8 cellular contexts compared by ENCODE assay signal in genomic region chr3:112814256-112814655, GRCh38. TPM values are rescaled to one million over a fixed set of nuclear protein-coding genes. Genes with fewer than 3 reads are reported as not detected.
DNase-seq lines count a peak whose midpoint lies in the region; ATAC-seq and TF ChIP-seq lines count a peak whose summit lies in the region.

No MANE protein-coding gene starts in this region.

- CTCF ChIA-PET in activated B cell treated with CpG ODN at 0.5 μM for 24 hours (lab: Charles Lee), result interaction anchor here (0.7 to 1.7 kb wide), 8 partner anchors 68 to 206 kb away, joined by 3 to 14 read pairs (median 4); partner anchors contain the start of genes CD200R1 and GTPBP8

- H3K27ac Mint-ChIP-seq in activated B cell treated with CpG ODN at 0.5 μM for 24 hours, result peak overlapping the region; percentile 79

- intact Hi-C loops in activated B cell treated with CpG ODN at 0.5 μM for 24 hours (cut with micrococcal nuclease), result loop anchor here (1.0 kb wide), 2 partner anchors 34 to 80 kb away; no protein-coding TSS in a partner anchor

- POLR2A ChIA-PET in activated B cell treated with CpG ODN at 0.5 μM for 24 hours (lab: Charles Lee), result interaction anchor here (0.6 to 1.8 kb wide), 9 partner anchors 40 to 312 kb away, joined by 3 to 11 read pairs (median 4); partner anchors contain the start of genes CD200R1 and GTPBP8

- ATAC-seq in activated B cell treated with CpG ODN at 0.5 μM for 24 hours (ENCODE audit: low read depth) (peak; percentile 26), HG02798 (IDR thresholded peaks at IDR 0.05; ENCODE audit: poor library complexity, unreplicated experiment) (no peak), GM19351 (IDR thresholded peaks at IDR 0.05; ENCODE audit: unreplicated experiment) (no peak), HG03442 (IDR thresholded peaks at IDR 0.05; ENCODE audit: unreplicated experiment) (no peak)

- peaks cover 9% of the 10 kb centered on the region for H3K9me3 Mint-ChIP-seq in activated B cell treated with CpG ODN at 0.5 μM for 24 hours

- H3K4me1 Mint-ChIP-seq in activated B cell treated with CpG ODN at 0.5 μM for 24 hours, result peaks cover 48% of the 10 kb centered on the region

- H3K36me3 Mint-ChIP-seq in activated B cell treated with CpG ODN at 0.5 μM for 24 hours (ENCODE audit: low read depth), result no peaks in the 10 kb centered on the region

- no peaks in the 10 kb centered on the region for H3K27me3 Mint-ChIP-seq in activated B cell treated with CpG ODN at 0.5 μM for 24 hours

- no peak overlapping the region for H3K4me3 ChIP-seq in HFF-Myc (replicated peaks; ENCODE audit: low read depth, low read length)

- peak; percentile 70 for TF ChIP-seq CTCF in AG09319 (IDR thresholded peaks at IDR 0.05; ENCODE audit: low read depth, low read length)
- TF ChIP-seq CTCF in HFF-Myc (IDR thresholded peaks at IDR 0.05; ENCODE audit: low read depth, low read length, missing control alignments), result peak; percentile 43
- TF ChIP-seq CTCF in activated B cell treated with CpG ODN at 0.5 μM for 24 hours (IDR thresholded peaks at IDR 0.05), result no peak

- peak; percentile 59 for DNase-seq in AG09319 (ENCODE audit: extremely low read depth, low read depth)
- peak; percentile 50 for DNase-seq in HFF-Myc (ENCODE audit: extremely low read depth, low read depth)
- DNase-seq in activated B cell treated with CpG ODN at 0.5 μM for 24 hours, result no peak
- DNase-seq in kidney glomerular epithelial cell (lab: John Stamatoyannopoulos, UW), result peak; percentile 38
- DNase-seq in SHP77 (lab: John Stamatoyannopoulos, UW), result no peak

- H3K4me3 Mint-ChIP-seq in activated B cell treated with CpG ODN at 0.5 μM for 24 hours, result peak overlapping the region; percentile 58

RNA-seq across cellular contexts. Expression of gene CD200R1L, which starts 32.4 kb away (rescaled TPM):
- total RNA-seq in activated B cell treated with CpG ODN at 0.5 μM for 24 hours, result not detected in 2 replicates

Comparison
In these comparisons a context has a peak if more than half of its experiments do, and no peak if none do; other contexts are left out.
1. DNase-seq: peak in AG09319 (single experiment), HFF-Myc (single experiment) and kidney glomerular epithelial cell (single experiment); none in activated B cell treated with CpG ODN at 0.5 μM for 24 hours (single experiment) and SHP77 (0 of 2).